In the genomic region with DNA sequence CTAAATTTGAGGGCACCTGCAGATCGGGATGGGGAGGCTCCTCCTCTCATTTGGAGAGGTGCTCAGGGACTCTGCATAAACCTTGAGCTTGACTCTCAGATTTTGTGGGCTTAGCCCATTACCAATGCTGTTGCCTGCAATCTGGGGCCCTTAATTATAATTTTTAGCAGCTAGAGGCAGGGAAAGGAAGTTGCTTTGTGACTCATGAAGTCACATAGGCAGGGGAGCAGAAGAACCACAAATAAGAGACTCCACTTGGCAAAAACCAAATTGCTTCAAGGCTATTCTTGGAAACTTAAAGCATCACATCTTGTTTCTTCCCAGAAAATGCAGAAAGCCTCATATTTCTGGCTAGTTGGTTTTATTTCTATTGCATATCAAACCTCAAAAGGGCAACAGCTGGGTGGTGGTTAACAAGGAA, we compare ENCODE assay signal across 9 cellular contexts. TPM values are rescaled to one million over a fixed set of nuclear protein-coding genes. Genes with fewer than 3 reads are reported as not detected.
A peak's percentile ranks its signal among the peaks of the same experiment; 100 is the strongest.
DNase-seq lines count a peak whose midpoint lies in the region; ATAC-seq and TF ChIP-seq lines count a peak whose summit lies in the region.
"Had no signal": no experiment of that assay in that cellular context is flagged by ENCODE, and none has a peak within 500 bp of the region (broad histone marks: within the 10 kb centered on the region; RNA-seq: fewer than 3 reads in every experiment).

No MANE protein-coding gene starts in this region.

- H3K27ac ChIP-seq in testis: peak overlapping the region; percentile 80 to 89

- no peaks in the 10 kb centered on the region for H3K27me3 ChIP-seq in testis

- TF ChIP-seq CTCF in fibroblast of villous mesenchyme (IDR thresholded peaks at IDR 0.05; ENCODE audit: insufficient read depth, low read depth, low read length) (no peak), testis (IDR thresholded peaks at IDR 0.05) (no peak)

- peak overlapping the region; percentile 89 for H3K27ac Mint-ChIP-seq in activated CD4-positive, alpha-beta T cell treated with anti-CD3 and anti-CD28 coated beads for 36 hours
- peak overlapping the region; percentile 53 for H3K27ac Mint-ChIP-seq in T-helper 2 cell treated with Interferon-gamma antibody and Interleukin-4, amounts not matched to agents 5 μg/mL and 100 μg/mL, for 36 hours

- H3K4me1 Mint-ChIP-seq in activated CD4-positive, alpha-beta T cell treated with anti-CD3 and anti-CD28 coated beads for 36 hours: peaks cover 69% of the 10 kb centered on the region
- H3K4me1 Mint-ChIP-seq in T-helper 2 cell treated with Interferon-gamma antibody and Interleukin-4, amounts not matched to agents 5 μg/mL and 100 μg/mL, for 36 hours (ENCODE audit: low read depth): peaks cover 61% of the 10 kb centered on the region

- no peaks in the 10 kb centered on the region for H3K27me3 Mint-ChIP-seq in activated CD4-positive, alpha-beta T cell treated with anti-CD3 and anti-CD28 coated beads for 36 hours
- no peaks in the 10 kb centered on the region for H3K27me3 Mint-ChIP-seq in T-helper 2 cell treated with Interferon-gamma antibody and Interleukin-4, amounts not matched to agents 5 μg/mL and 100 μg/mL, for 36 hours (ENCODE audit: low read depth)

- ATAC-seq in activated CD4-positive, alpha-beta T cell treated with anti-CD3 and anti-CD28 coated beads for 36 hours: peak; percentile 80
- ATAC-seq in GM18861 (IDR thresholded peaks at IDR 0.05; ENCODE audit: unreplicated experiment) (no peak), HG03521 (IDR thresholded peaks at IDR 0.05; ENCODE audit: unreplicated experiment) (no peak)

- intact Hi-C loops in activated CD4-positive, alpha-beta T cell treated with anti-CD3 and anti-CD28 coated beads for 36 hours (cut with DNase I, micrococcal nuclease): loop anchor here in 1 of 2 experiments (5.0 kb wide), 1 partner anchor 80 kb away; no protein-coding TSS in a partner anchor
- intact Hi-C loops in testis (cut with DNase I; ENCODE audit: low total_unique reads): no loop called here

- H3K4me3 Mint-ChIP-seq in activated CD4-positive, alpha-beta T cell treated with anti-CD3 and anti-CD28 coated beads for 36 hours: no peak overlapping the region
- peak overlapping the region; percentile 19 for H3K4me3 Mint-ChIP-seq in T-helper 2 cell treated with Interferon-gamma antibody and Interleukin-4, amounts not matched to agents 5 μg/mL and 100 μg/mL, for 36 hours

- POLR2A ChIA-PET in activated CD4-positive, alpha-beta T cell treated with anti-CD3 and anti-CD28 coated beads for 36 hours (lab: Charles Lee): interaction anchor here (0.6 kb wide), 2 partner anchors 19 to 48 kb away, joined by 4 read pairs; no protein-coding TSS in a partner anchor

- peak; percentile 37 for DNase-seq in activated CD4-positive, alpha-beta T cell treated with anti-CD3 and anti-CD28 coated beads for 36 hours
- no peak for DNase-seq in activated CD4-positive, alpha-beta T cell treated with anti-CD3 and anti-CD28 coated beads, Interleukin-2, amount 50 U/mL, for 4 hours
- DNase-seq in T-helper 2 cell treated with Interferon-gamma antibody and Interleukin-4, amounts not matched to agents 5 μg/mL and 100 μg/mL, for 36 hours (ENCODE audit: low spot score): peak; percentile 39
- peak; percentile 74 for DNase-seq in fibroblast of villous mesenchyme (ENCODE audit: low read depth)
- DNase-seq in testis: peak; percentile 14
- DNase-seq in stimulated activated CD4-positive, alpha-beta T cell treated with anti-CD3 and anti-CD28 coated beads, Interleukin-4, amount 100 ng/mL, for 1 hour: no peak
- DNase-seq: NCI-H146 had no signal

- CTCF ChIA-PET in activated CD4-positive, alpha-beta T cell treated with anti-CD3 and anti-CD28 coated beads for 36 hours (lab: Charles Lee): interaction anchor here (0.6 to 1.0 kb wide), 4 partner anchors 9 to 113 kb away, joined by 3 to 7 read pairs (median 4); no protein-coding TSS in a partner anchor

- no peak for TF ChIP-seq POLR2A in testis (IDR thresholded peaks at IDR 0.05)

- H3K4me3 ChIP-seq in fibroblast of villous mesenchyme (ENCODE audit: low read depth, low read length) (no peak overlapping the region), testis (no peak overlapping the region)

- H3K4me1 ChIP-seq in testis: peaks cover 65% of the 10 kb centered on the region

- H3K9me3 ChIP-seq in testis: no peaks in the 10 kb centered on the region

- no peaks in the 10 kb centered on the region for H3K9me3 Mint-ChIP-seq in activated CD4-positive, alpha-beta T cell treated with anti-CD3 and anti-CD28 coated beads for 36 hours (ENCODE audit: low read depth)
- H3K9me3 Mint-ChIP-seq in T-helper 2 cell treated with Interferon-gamma antibody and Interleukin-4, amounts not matched to agents 5 μg/mL and 100 μg/mL, for 36 hours: no peaks in the 10 kb centered on the region

- WGBS in testis, 2 donors: 36 to 37% methylated on average over 1 of the region's 1 CpG

- H3K36me3 ChIP-seq in testis (ENCODE audit: low read depth, missing control alignments): no peaks in the 10 kb centered on the region

- peaks cover 20% of the 10 kb centered on the region for H3K36me3 Mint-ChIP-seq in activated CD4-positive, alpha-beta T cell treated with anti-CD3 and anti-CD28 coated beads for 36 hours (ENCODE audit: low read depth)
- peaks cover 23% of the 10 kb centered on the region for H3K36me3 Mint-ChIP-seq in T-helper 2 cell treated with Interferon-gamma antibody and Interleukin-4, amounts not matched to agents 5 μg/mL and 100 μg/mL, for 36 hours (ENCODE audit: low read depth)

RNA-seq across cellular contexts. Expression of a gene that starts 46.9 kb away (rescaled TPM):
- total RNA-seq in activated CD4-positive, alpha-beta T cell treated with anti-CD3 and anti-CD28 coated beads for 36 hours: 100 to 1,000 TPM; 186 to 207 TPM
- total RNA-seq in fibroblast of villous mesenchyme: 164 and 323 TPM in 2 replicates
- 100 to 1,000 TPM; 401 to 461 TPM for total RNA-seq in testis
- polyA plus RNA-seq in testis (ENCODE audit: insufficient read depth, low read depth, low replicate concordance): 224 TPM

Comparison
In these comparisons a context has a peak if more than half of its experiments do, and no peak if none do; other contexts are left out.
1. DNase-seq: peak in activated CD4-positive, alpha-beta T cell treated with anti-CD3 and anti-CD28 coated beads for 36 hours (single experiment), T-helper 2 cell treated with Interferon-gamma antibody and Interleukin-4, amounts not matched to agents 5 μg/mL and 100 μg/mL, for 36 hours (single experiment), fibroblast of villous mesenchyme (single experiment) and testis (single experiment); none in activated CD4-positive, alpha-beta T cell treated with anti-CD3 and anti-CD28 coated beads, Interleukin-2, amount 50 U/mL, for 4 hours (0 of 2) and stimulated activated CD4-positive, alpha-beta T cell treated with anti-CD3 and anti-CD28 coated beads, Interleukin-4, amount 100 ng/mL, for 1 hour (single experiment).